In genomic region chr20:14919473-14920157, GRCh38 we compare ENCODE assay signal across 10 cellular contexts.
DNase-seq lines count a peak whose midpoint lies in the region; ATAC-seq and TF ChIP-seq lines count a peak whose summit lies in the region.
"Had no signal": no experiment of that assay in that cellular context is flagged by ENCODE, and none has a peak within 500 bp of the region (broad histone marks: within the 10 kb centered on the region; RNA-seq: fewer than 3 reads in every experiment).

No MANE protein-coding gene starts in this region.

- no peak for TF ChIP-seq POLR2A in testis (IDR thresholded peaks at IDR 0.05)

- H3K14ac ChIP-seq in neuronal stem cell (ENCODE audit: low read length) = no peak overlapping the region

- no peaks in the 10 kb centered on the region for H3K9me3 ChIP-seq in neuronal stem cell (replicated peaks in 1 of 2; ENCODE audit: control insufficient read depth in 2 of 2, insufficient read depth in 1 of 2, low read depth in 1 of 2, low read length in 2 of 2)
- no peaks in the 10 kb centered on the region for H3K9me3 ChIP-seq in testis
- no peaks in the 10 kb centered on the region for H3K9me3 ChIP-seq in CD8-positive, alpha-beta T cell (ENCODE audit: low read length)

- H3K27ac ChIP-seq in neuronal stem cell (replicated peaks; ENCODE audit: low read length) (no peak overlapping the region), testis (no peak overlapping the region)
- H3K27ac ChIP-seq in CD8-positive, alpha-beta T cell (ENCODE audit: low read depth, low read length) = no peak overlapping the region

- no peak overlapping the region for H2BK5ac ChIP-seq in neuronal stem cell (ENCODE audit: low read length)

- H4K8ac ChIP-seq in neuronal stem cell (ENCODE audit: low read depth, low read length) = no peak overlapping the region

- H3K27me3 ChIP-seq in neuronal stem cell (ENCODE audit: control insufficient read depth in 3 of 3, insufficient read depth in 3 of 3, low read depth in 1 of 3, low read length in 3 of 3) (no peaks in the 10 kb centered on the region), testis (no peaks in the 10 kb centered on the region)
- H3K27me3 ChIP-seq in CD8-positive, alpha-beta T cell (ENCODE audit: insufficient read depth, low read length) = no peaks in the 10 kb centered on the region

- no peak overlapping the region for H2BK12ac ChIP-seq in neuronal stem cell (ENCODE audit: low read length)

- H2AFZ ChIP-seq in neuronal stem cell (ENCODE audit: low read length) = peak overlapping the region; percentile 70

- POLR2A ChIA-PET in CD8-positive, alpha-beta T cell (lab: Charles Lee) = no interaction called here

- no peaks in the 10 kb centered on the region for H3K79me1 ChIP-seq in neuronal stem cell (ENCODE audit: low read depth, low read length)

- WGBS in neuronal stem cell (ENCODE audit: extremely low coverage in 2 of 2, insufficient read length in 2 of 2, insufficient replicate concordance in 1 of 2), 2 donors = no CpG with 5 or more reads among the region's 9 CpGs
- WGBS in testis, 2 donors = 34 to 39% methylated on average over 9 of the region's 9 CpGs

- H3K27me3 Mint-ChIP-seq in CD8-positive, alpha-beta T cell (ENCODE audit: low read depth) = no peaks in the 10 kb centered on the region
- H3K27me3 Mint-ChIP-seq: activated T-helper 17 cell treated with anti-CD3 and anti-CD28 coated beads, Interleukin-2, amount 50 U/mL, for 72 hours; stimulated activated naive CD8-positive, alpha-beta T cell treated with anti-CD3 and anti-CD28 coated beads, Interleukin-15, Interleukin-2, amounts not matched to agents 100 ng/mL and 50 ng/mL, for 24 hours had no signal

- H3K4me1 ChIP-seq in neuronal stem cell (ENCODE audit: control insufficient read depth in 2 of 2, insufficient read depth in 1 of 2, low read depth in 1 of 2, low read length in 2 of 2) (peaks cover 9% of the 10 kb centered on the region in 2 donors), testis (no peaks in the 10 kb centered on the region)
- H3K4me1 ChIP-seq in CD8-positive, alpha-beta T cell (ENCODE audit: insufficient read depth, low read length) = no peaks in the 10 kb centered on the region

- no peak overlapping the region for H2AK5ac ChIP-seq in neuronal stem cell (ENCODE audit: low read depth, low read length)

- TF ChIP-seq CTCF in testis (IDR thresholded peaks at IDR 0.05) = no peak
- TF ChIP-seq CTCF in CD8-positive, alpha-beta T cell (IDR thresholded peaks at IDR 0.05) = no peak

- H3K4me3 ChIP-seq in neuronal stem cell (ENCODE audit: low read length in 2 of 2) (no peak overlapping the region), testis (no peak overlapping the region)
- H3K4me3 ChIP-seq in CD8-positive, alpha-beta T cell (ENCODE audit: low read depth, low read length) = no peak overlapping the region

- H2BK15ac ChIP-seq in neuronal stem cell (ENCODE audit: low read length) = no peak overlapping the region

- H3K18ac ChIP-seq in neuronal stem cell (ENCODE audit: low read length) = no peak overlapping the region

- H2BK120ac ChIP-seq in neuronal stem cell (ENCODE audit: low read depth, low read length) = no peak overlapping the region

- no peak for ATAC-seq in CD8-positive, alpha-beta T cell
- ATAC-seq in GM21526 (IDR thresholded peaks at IDR 0.05; ENCODE audit: low FRiP score, unreplicated experiment) = no peak
- ATAC-seq in GM19035 (IDR thresholded peaks at IDR 0.05; ENCODE audit: unreplicated experiment) = no peak
- ATAC-seq: activated T-helper 17 cell treated with anti-CD3 and anti-CD28 coated beads, Interleukin-2, amount 50 U/mL, for 72 hours had no signal

- H3K27ac Mint-ChIP-seq in CD8-positive, alpha-beta T cell = no peak overlapping the region
- H3K27ac Mint-ChIP-seq: activated T-helper 17 cell treated with anti-CD3 and anti-CD28 coated beads, Interleukin-2, amount 50 U/mL, for 72 hours; stimulated activated naive CD8-positive, alpha-beta T cell treated with anti-CD3 and anti-CD28 coated beads, Interleukin-15, Interleukin-2, amounts not matched to agents 100 ng/mL and 50 ng/mL, for 24 hours had no signal

- intact Hi-C loops in testis (cut with DNase I; ENCODE audit: low total_unique reads) = no loop called here
- intact Hi-C loops in CD8-positive, alpha-beta T cell (cut with DNase I, micrococcal nuclease) = no loop called here

- H4K91ac ChIP-seq in neuronal stem cell (ENCODE audit: low read depth, low read length, poor library complexity) = no peak overlapping the region

- no peak overlapping the region for H3K4ac ChIP-seq in neuronal stem cell (ENCODE audit: low read length)

- H3K36me3 ChIP-seq in neuronal stem cell (replicated peaks in 1 of 2; ENCODE audit: control insufficient read depth in 2 of 2, insufficient read depth in 2 of 2, low read length in 2 of 2) (no peaks in the 10 kb centered on the region), testis (ENCODE audit: low read depth, missing control alignments) (no peaks in the 10 kb centered on the region)
- no peaks in the 10 kb centered on the region for H3K36me3 ChIP-seq in CD8-positive, alpha-beta T cell (ENCODE audit: insufficient read depth, low read length)

- H3K23ac ChIP-seq in neuronal stem cell (ENCODE audit: low read depth, low read length, poor library complexity) = no peak overlapping the region

- H3K4me1 Mint-ChIP-seq in CD8-positive, alpha-beta T cell (ENCODE audit: low read depth) = no peaks in the 10 kb centered on the region
- H3K4me1 Mint-ChIP-seq: activated T-helper 17 cell treated with anti-CD3 and anti-CD28 coated beads, Interleukin-2, amount 50 U/mL, for 72 hours had no signal

- CTCF ChIA-PET in CD8-positive, alpha-beta T cell (lab: Charles Lee) = no interaction called here

- H3K4me2 ChIP-seq in neuronal stem cell (ENCODE audit: insufficient read depth, low read length, poor library complexity, severe bottlenecking) = no peak overlapping the region

- H3K36me3 Mint-ChIP-seq in CD8-positive, alpha-beta T cell = no peaks in the 10 kb centered on the region

- no peak overlapping the region for H3K4me3 Mint-ChIP-seq in CD8-positive, alpha-beta T cell
- H3K4me3 Mint-ChIP-seq: activated T-helper 17 cell treated with anti-CD3 and anti-CD28 coated beads, Interleukin-2, amount 50 U/mL, for 72 hours; stimulated activated naive CD8-positive, alpha-beta T cell treated with anti-CD3 and anti-CD28 coated beads, Interleukin-15, Interleukin-2, amounts not matched to agents 100 ng/mL and 50 ng/mL, for 24 hours had no signal

- peak; percentile 71 for DNase-seq in G401 (ENCODE audit: low spot score)
- peak; percentile 51 for DNase-seq in NCI-H774 (lab: John Stamatoyannopoulos, UW)
- DNase-seq in fibroblast of gingiva (ENCODE audit: low read depth) = peak; percentile 93
- no peak for DNase-seq in neuronal stem cell (ENCODE audit: low spot score)
- DNase-seq in testis = no peak
- DNase-seq in CD8-positive, alpha-beta T cell = no peak

- in situ Hi-C loops in G401 (cut with HindIII; ENCODE audit: low sequenced_read_pairs) = no loop called here

- no peak overlapping the region for H3K9ac ChIP-seq in neuronal stem cell (ENCODE audit: low read depth, low read length, poor library complexity)

- H3K9me3 Mint-ChIP-seq in CD8-positive, alpha-beta T cell = no peaks in the 10 kb centered on the region

Comparison
In these comparisons a context has a peak if more than half of its experiments do, and no peak if none do; other contexts are left out.
1. DNase-seq: peak in G401 (single experiment), NCI-H774 (single experiment) and fibroblast of gingiva (single experiment); none in neuronal stem cell (single experiment), testis (single experiment) and CD8-positive, alpha-beta T cell (0 of 7).